In genomic region chr12:77010637-77011548, GRCh38 we compare ENCODE assay signal across 8 cellular contexts. TPM values are rescaled to one million over a fixed set of nuclear protein-coding genes. Genes with fewer than 3 reads are reported as not detected.
A peak's percentile ranks its signal among the peaks of the same experiment; 100 is the strongest.
DNase-seq lines count a peak whose midpoint lies in the region; ATAC-seq and TF ChIP-seq lines count a peak whose summit lies in the region.

No MANE protein-coding gene starts in this region.

- no peaks in the 10 kb centered on the region for H3K36me3 Mint-ChIP-seq in T-cell

- TF ChIP-seq POLR2A in sigmoid colon (IDR thresholded peaks at IDR 0.05) = no peak

- TF ChIP-seq EP300 in sigmoid colon (IDR thresholded peaks at IDR 0.05) = no peak

- no peak overlapping the region for H3K27ac ChIP-seq in right cardiac atrium (ENCODE audit: low read length)
- H3K27ac ChIP-seq in sigmoid colon = no peak overlapping the region

- intact Hi-C loops in Right ventricle myocardium inferior (cut with DNase I) = loop anchor here (2.0 to 5.0 kb wide), 3 partner anchors 134 to 390 kb away; partner anchors contain the start of gene CSRP2
- intact Hi-C loops in cardiac septum (cut with DNase I) = loop anchor here (5.0 kb wide), 1 partner anchor 389 kb away; no protein-coding TSS in a partner anchor
- intact Hi-C loops in right cardiac atrium (cut with DNase I) = loop anchor here in 2 of 4 donors (5.0 kb wide), 1 partner anchor 389 kb away; no protein-coding TSS in a partner anchor
- intact Hi-C loops in sigmoid colon (cut with DNase I) = loop anchor here (2.0 to 10.0 kb wide), 2 partner anchors 126 to 390 kb away; no protein-coding TSS in a partner anchor

- H3K27me3 ChIP-seq in right cardiac atrium (ENCODE audit: control insufficient read depth, insufficient read depth) (no peaks in the 10 kb centered on the region), sigmoid colon (no peaks in the 10 kb centered on the region)

- H3K36me3 ChIP-seq in sigmoid colon = no peaks in the 10 kb centered on the region

- H3K9me3 ChIP-seq in right cardiac atrium (ENCODE audit: control insufficient read depth, low read length) (no peaks in the 10 kb centered on the region), sigmoid colon (no peaks in the 10 kb centered on the region)

- peak overlapping the region in 1 of 3 donors; percentile 47 for H3K4me3 Mint-ChIP-seq in T-cell

- peak; percentile 29 to 90 (median 69) for TF ChIP-seq CTCF in sigmoid colon (IDR thresholded peaks at IDR 0.05)

- H3K27ac Mint-ChIP-seq in T-cell = no peak overlapping the region

- ATAC-seq in Right ventricle myocardium inferior (peak; percentile 70), HG02884 (IDR thresholded peaks at IDR 0.05; ENCODE audit: unreplicated experiment) (peak; percentile 92), T-cell (replicated peaks in 1 of 4) (peak; percentile 65 to 79 (median 74)), right cardiac atrium (peak; percentile 65 to 78)

- 3% methylated on average over 9 of the region's 9 CpGs for WGBS in right cardiac atrium
- WGBS in sigmoid colon, 2 donors = 1 to 5% methylated on average over 9 of the region's 9 CpGs

- peaks cover 10 to 12% of the 10 kb centered on the region in 2 donors for H3K27me3 Mint-ChIP-seq in T-cell

- peak; percentile 77 for DNase-seq in Right ventricle myocardium inferior (ENCODE audit: missing footprints)
- no peak for DNase-seq in cardiac septum (ENCODE audit: low spot score)
- DNase-seq in NCI-H146 (lab: John Stamatoyannopoulos, UW) = peak; percentile 70
- peak in 32 of 34 experiments; percentile 20 to 64 (median 46) for DNase-seq in T-cell
- DNase-seq in amygdala (lab: John Stamatoyannopoulos, UW) = peak in 51 of 56 donors; percentile 1 to 87 (median 46)
- DNase-seq in right cardiac atrium = peak; percentile 62 to 82 (median 81)
- peak; percentile 86 for DNase-seq in sigmoid colon

- no peaks in the 10 kb centered on the region for H3K9me3 Mint-ChIP-seq in T-cell

- H3K4me1 ChIP-seq in right cardiac atrium (ENCODE audit: control insufficient read depth, insufficient read depth, low read length) = no peaks in the 10 kb centered on the region
- peaks cover 0 to 5% (median 3%) of the 10 kb centered on the region in 4 donors for H3K4me1 ChIP-seq in sigmoid colon

- CTCF ChIA-PET in T-cell (lab: Charles Lee) = interaction anchor here (0.5 to 2.5 kb wide), 26 partner anchors 8 to 424 kb away, joined by 3 to 36 read pairs (median 4); no protein-coding TSS in a partner anchor

- POLR2A ChIA-PET in T-cell (lab: Charles Lee) = interaction anchor here (0.6 kb wide), 2 partner anchors 838 to 1430 kb away, joined by 4 to 6 read pairs; no protein-coding TSS in a partner anchor

- H3K4me3 ChIP-seq in right cardiac atrium (ENCODE audit: low read length) (peak overlapping the region; percentile 20), sigmoid colon (no peak overlapping the region)

- H3K4me1 Mint-ChIP-seq in T-cell = peaks cover 6 to 7% (median 6%) of the 10 kb centered on the region in 3 donors

RNA-seq across cellular contexts. Expression of gene E2F7, which starts 54.5 kb away (rescaled TPM):
- total RNA-seq in Right ventricle myocardium inferior (0.14 TPM), cardiac septum (0.62 TPM), T-cell (under 1 TPM; 0.13 to 0.66 (median 0.58) TPM), right cardiac atrium (under 1 TPM; 0.24 to 0.94 (median 0.39) TPM), sigmoid colon (under 1 TPM in 1 of 4 donors, not detected in 3; 0.14 TPM)
- polyA plus RNA-seq in right cardiac atrium (0.09 TPM), sigmoid colon (1 to 10 TPM in 1 of 3 donors, under 1 TPM in 1, not detected in 1; 0.23 to 1.2 TPM)
